ENCODE assay signal across 1 cellular context in genomic region chr5:179821298-179822058, GRCh38.
A peak's percentile ranks its signal among the peaks of the same experiment; 100 is the strongest.
TF ChIP-seq lines count a peak whose summit lies in the region.

No MANE protein-coding gene starts in this region.

TF ChIP-seq in HEK293, 187 proteins besides CTCF, POLR2A, EP300 and RAD21 (continued from another document):
- TF ChIP-seq ZNF518A (tag by site-specific recombination; conservative IDR thresholded peaks at IDR 0.05; ENCODE audit: low read depth) (no peak), ZNF629 (tag by site-specific recombination; IDR thresholded peaks at IDR 0.05) (peak; percentile 50; the same call in 1 of the 2 replicates), ZNF335 (tag by site-specific recombination; conservative IDR thresholded peaks at IDR 0.05) (peak; percentile 57), KLF8 (tag by site-specific recombination; IDR thresholded peaks at IDR 0.05) (peak; percentile 62; the same call in 1 of the 2 replicates), MZF1 (tag by site-specific recombination; IDR thresholded peaks at IDR 0.05; ENCODE audit: borderline replicate concordance) (no peak), ZNF600 (tag by site-specific recombination; IDR thresholded peaks at IDR 0.05) (peak; percentile 91), SP3 (tag by site-specific recombination; IDR thresholded peaks at IDR 0.05) (peak; percentile 90), ZNF645 (tag by site-specific recombination; IDR thresholded peaks at IDR 0.05) (no peak), MYNN (tag by site-specific recombination; IDR thresholded peaks at IDR 0.05; ENCODE audit: borderline replicate concordance) (no peak), ZNF175 (tag by site-specific recombination; IDR thresholded peaks at IDR 0.05) (no peak), PRDM4 (tag by site-specific recombination; IDR thresholded peaks at IDR 0.05) (0 out of 2 replicates have a peak, but pooled peaks have one; percentile 4), ZNF658 (tag by site-specific recombination; IDR thresholded peaks at IDR 0.05) (no peak), ZNF341 (tag by site-specific recombination; IDR thresholded peaks at IDR 0.05; ENCODE audit: low read depth) (peak; percentile 85), BCL11A (tag by site-specific recombination; IDR thresholded peaks at IDR 0.05; ENCODE audit: low read depth) (no peak; the same call in 1 of the 2 replicates), ZNF837 (tag by site-specific recombination; IDR thresholded peaks at IDR 0.05) (no peak), ZEB2 (tag by site-specific recombination; IDR thresholded peaks at IDR 0.05) (peak; percentile 88), SP7 (tag by site-specific recombination; IDR thresholded peaks at IDR 0.05) (peak; percentile 62; the same call in 1 of the 2 replicates), GLIS2 (tag by site-specific recombination; IDR thresholded peaks at IDR 0.05) (peak; percentile 97), ZNF514 (tag by site-specific recombination; IDR thresholded peaks at IDR 0.05) (no peak), ZNF391 (tag by site-specific recombination; IDR thresholded peaks at IDR 0.05; ENCODE audit: borderline replicate concordance, low read depth) (peak; percentile 27; the same call in 1 of the 2 replicates), SETDB1 (IDR thresholded peaks at IDR 0.05; ENCODE audit: insufficient read length, low read length) (no peak), ZNF423 (tag by site-specific recombination; IDR thresholded peaks at IDR 0.05) (no peak; the same call in 1 of the 2 replicates), OSR2 (tag by site-specific recombination; IDR thresholded peaks at IDR 0.05) (peak; percentile 84), ZSCAN18 (tag by site-specific recombination; IDR thresholded peaks at IDR 0.05) (no peak), ZNF76 (tag by site-specific recombination; IDR thresholded peaks at IDR 0.05; ENCODE audit: borderline replicate concordance, low read depth) (peak; percentile 77), ZNF18 (tag by site-specific recombination; IDR thresholded peaks at IDR 0.05) (peak; percentile 98), ZNF394 (tag by site-specific recombination; IDR thresholded peaks at IDR 0.05; ENCODE audit: borderline replicate concordance) (0 out of 2 replicates have a peak, but pooled peaks have one; percentile 10), BCL6B (tag by site-specific recombination; IDR thresholded peaks at IDR 0.05) (no peak), ZBTB11 (tag by site-specific recombination; conservative IDR thresholded peaks at IDR 0.05; ENCODE audit: low read depth) (no peak)
TF ChIP-seq in HEK293: peak in this region for 40.
